ENCODE assay signal across 24 cellular contexts in the genomic region with DNA sequence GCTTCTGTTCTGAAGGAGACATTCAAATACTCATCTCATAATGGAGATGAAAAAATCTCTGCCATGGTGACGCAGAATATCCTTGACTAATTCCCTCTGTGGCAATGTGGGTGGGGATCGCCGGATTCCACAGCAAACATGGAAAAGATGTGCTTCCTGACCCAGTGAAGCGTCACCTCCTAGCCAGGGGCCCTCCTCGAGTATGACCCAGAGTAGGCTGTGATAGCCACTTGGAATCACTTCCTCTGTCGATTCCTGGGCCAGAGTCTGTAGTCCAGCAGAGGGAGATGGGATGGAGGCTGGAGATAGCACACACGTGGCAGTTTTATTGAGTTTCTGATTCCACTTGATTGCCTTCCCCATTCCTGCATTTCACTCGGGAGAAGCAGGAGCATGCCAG. TPM values are rescaled to one million over a fixed set of nuclear protein-coding genes. Genes with fewer than 3 reads are reported as not detected.
DNase-seq lines count a peak whose midpoint lies in the region; FAIRE-seq and TF ChIP-seq lines count a peak whose summit lies in the region.
"Had no signal": no experiment of that assay in that cellular context is flagged by ENCODE, and none has a peak within 500 bp of the region (broad histone marks: within the 10 kb centered on the region; RNA-seq: fewer than 3 reads in every experiment).

No MANE protein-coding gene starts in this region.

- FAIRE-seq in astrocyte (lab: Jason Lieb, UNC), result no peak
- FAIRE-seq: GM12891, GM19239 had no signal

- no peaks in the 10 kb centered on the region for H3K79me2 ChIP-seq in astrocyte (ENCODE audit: insufficient read depth, low read length)

- H3K4me3 ChIP-seq in astrocyte (ENCODE audit: insufficient read depth, low read depth, low read length) (no peak overlapping the region), kidney epithelial cell (ENCODE audit: low read depth, low read length) (no peak overlapping the region), thyroid gland (replicated peaks in 1 of 3) (no peak overlapping the region), H7 (ENCODE audit: insufficient read depth, low read depth, low read length) (no peak overlapping the region)
- H3K4me3 ChIP-seq: ascending aorta, left lung, tibial nerve had no signal

- H2AFZ ChIP-seq in astrocyte (ENCODE audit: low read depth, low read length), result peak overlapping the region; percentile 54

- H3K27ac ChIP-seq in astrocyte (ENCODE audit: low read depth, low read length) (peak overlapping the region; percentile 49), thyroid gland (no peak overlapping the region)
- H3K27ac ChIP-seq: 22Rv1, ascending aorta, left lung, tibial nerve had no signal

- H3K9ac ChIP-seq in astrocyte (ENCODE audit: low read length), result no peak overlapping the region

- no peaks in the 10 kb centered on the region for H4K20me1 ChIP-seq in astrocyte (ENCODE audit: insufficient read depth, low read length)

- peaks cover 7% of the 10 kb centered on the region for H3K4me1 ChIP-seq in astrocyte (ENCODE audit: insufficient read depth, low read length)
- H3K4me1 ChIP-seq in thyroid gland, result peaks cover 0 to 5% of the 10 kb centered on the region in 2 donors
- H3K4me1 ChIP-seq: ascending aorta, left lung had no signal

- no peaks in the 10 kb centered on the region for H3K27me3 Mint-ChIP-seq in astrocyte (ENCODE audit: low read depth, unreplicated experiment)

- H3K36me3 ChIP-seq in astrocyte (ENCODE audit: insufficient read depth, low read length) (no peaks in the 10 kb centered on the region), kidney epithelial cell (ENCODE audit: control insufficient read depth, insufficient read depth, low read length) (no peaks in the 10 kb centered on the region), thyroid gland (no peaks in the 10 kb centered on the region), H7 (replicated peaks; ENCODE audit: control insufficient read depth, insufficient read depth, low read length) (no peaks in the 10 kb centered on the region)
- H3K36me3 ChIP-seq: ascending aorta, left lung, tibial nerve had no signal

- peaks cover 1% of the 10 kb centered on the region for H3K36me3 Mint-ChIP-seq in astrocyte (ENCODE audit: low read depth, unreplicated experiment)

- TF ChIP-seq POLR2A in thyroid gland (IDR thresholded peaks at IDR 0.05), result no peak

- 17 to 33% methylated on average over 8 of the region's 8 CpGs for WGBS in thyroid gland, 2 donors

- H3K4me2 ChIP-seq in astrocyte (ENCODE audit: low read length), result peak overlapping the region; percentile 55

- H3K4me3 Mint-ChIP-seq in astrocyte (ENCODE audit: unreplicated experiment), result no peak overlapping the region
- H3K4me3 Mint-ChIP-seq: activated T-helper 1 cell treated with anti-CD3 and anti-CD28 coated beads, Interleukin-12 subunit alpha, Interleukin-12 subunit beta, Interleukin-2, Interleukin-4 antibody, amounts not matched to agents 30 ng/mL and 10 ng/mL and 1 ng/mL, durations not matched to agents 14 hours and 24 hours and 36 hours; neural crest cell had no signal

- H3K9me3 ChIP-seq in astrocyte (ENCODE audit: insufficient read depth, low read depth, low read length), result no peaks in the 10 kb centered on the region
- H3K9me3 ChIP-seq in thyroid gland, result no peaks in the 10 kb centered on the region
- H3K9me3 ChIP-seq: ascending aorta, Caco-2, left lung, tibial nerve had no signal

- H3K4me1 Mint-ChIP-seq in astrocyte (ENCODE audit: low read depth, unreplicated experiment), result peaks cover 16% of the 10 kb centered on the region

- H3K27ac Mint-ChIP-seq in astrocyte (ENCODE audit: unreplicated experiment), result peak overlapping the region; percentile 21
- H3K27ac Mint-ChIP-seq: activated T-helper 1 cell treated with anti-CD3 and anti-CD28 coated beads, Interleukin-12 subunit alpha, Interleukin-12 subunit beta, Interleukin-2, Interleukin-4 antibody, amounts not matched to agents 30 ng/mL and 10 ng/mL and 1 ng/mL, durations not matched to agents 14 hours and 24 hours and 36 hours had no signal

- H3K27me3 ChIP-seq in astrocyte (ENCODE audit: insufficient read depth, low read length), result no peaks in the 10 kb centered on the region
- H3K27me3 ChIP-seq in kidney epithelial cell (ENCODE audit: control insufficient read depth, insufficient read depth, low read length), result no peaks in the 10 kb centered on the region
- no peaks in the 10 kb centered on the region for H3K27me3 ChIP-seq in thyroid gland
- H3K27me3 ChIP-seq in H7 (ENCODE audit: control insufficient read depth, insufficient read depth, low read length), result no peaks in the 10 kb centered on the region
- H3K27me3 ChIP-seq: ascending aorta, left lung, tibial nerve had no signal

- DNase-seq in DMS153 (lab: John Stamatoyannopoulos, UW) (peak; percentile 2), DMS153 treated with DMSO at 0.1 percent for 48 hours (lab: John Stamatoyannopoulos, UW; ENCODE audit: unreplicated experiment) (no peak), astrocyte (ENCODE audit: low read depth) (peak; percentile 64), kidney epithelial cell (ENCODE audit: low read depth) (peak; percentile 29), thyroid gland (peak; percentile 48 to 52), H7 (no peak), activated gamma-delta T cell (lab: John Stamatoyannopoulos, UW) (no peak)
- DNase-seq in central memory CD4-positive, alpha-beta T cell, result no peak
- DNase-seq: activated CD4-positive, alpha-beta T cell treated with anti-CD3 and anti-CD28 coated beads for 4 hours; Caco-2; effector CD8-positive, alpha-beta T cell; head of caudate nucleus; left lung; MV-4-11; NCI-H2227 treated with DMSO at 0.1 percent for 48 hours; PC-3 had no signal

- peaks cover 1% of the 10 kb centered on the region for H3K9me3 Mint-ChIP-seq in astrocyte (ENCODE audit: unreplicated experiment)
- H3K9me3 Mint-ChIP-seq: activated T-helper 1 cell treated with anti-CD3 and anti-CD28 coated beads, Interleukin-12 subunit alpha, Interleukin-12 subunit beta, Interleukin-2, Interleukin-4 antibody, amounts not matched to agents 30 ng/mL and 10 ng/mL and 1 ng/mL, durations not matched to agents 14 hours and 24 hours and 36 hours; neural crest cell had no signal

- no peak for TF ChIP-seq CTCF in astrocyte (IDR thresholded peaks at IDR 0.05; ENCODE audit: insufficient read depth, low read depth, low read length)
- TF ChIP-seq CTCF in kidney epithelial cell (IDR thresholded peaks at IDR 0.05; ENCODE audit: insufficient read depth, low read length, poor library complexity, severe bottlenecking), result peak; percentile 31
- TF ChIP-seq CTCF in thyroid gland (IDR thresholded peaks at IDR 0.05), result peak in 1 of 6 experiments; percentile 29

- intact Hi-C loops in thyroid gland (cut with DNase I), result no loop called here

RNA-seq across cellular contexts. Expression of a gene that starts 36.8 kb away (rescaled TPM):
- total RNA-seq in astrocyte, result 0.27 and 0.41 TPM in 2 replicates
- total RNA-seq in kidney epithelial cell, result 0.13 and 0.41 TPM in 2 replicates
- not detected for total RNA-seq in thyroid gland
- total RNA-seq in H7 (2014; rRNA removed; shearing (Covaris generic)), result 0.07 TPM in 1 of 2 replicates, not detected in the other
- total RNA-seq: activated T-helper 1 cell treated with anti-CD3 and anti-CD28 coated beads, Interleukin-12 subunit alpha, Interleukin-12 subunit beta, Interleukin-2, Interleukin-4 antibody, amounts not matched to agents 30 ng/mL and 10 ng/mL and 1 ng/mL, durations not matched to agents 14 hours and 24 hours and 36 hours; ascending aorta; PC-3; T-helper 1 cell treated with Interleukin-12 subunit alpha and Interleukin-12 subunit beta and Interleukin-4 antibody, amounts not matched to agents 30 ng/mL and 1 ng/mL, for 36 hours had no signal

RNA-seq across cellular contexts. Expression of a gene that starts 39.4 kb away (rescaled TPM):
- total RNA-seq in astrocyte (not detected in 2 replicates), kidney epithelial cell (not detected in 2 replicates), thyroid gland (under 1 TPM in 1 of 4 donors, not detected in 3; 0.67 TPM)
- 0.07 and 0.14 TPM in 2 replicates for total RNA-seq in H7 (2014; rRNA removed; shearing (Covaris generic))
- total RNA-seq: ascending aorta, PC-3 had no signal

Comparison
In these comparisons a context has a peak if more than half of its experiments do, and no peak if none do; other contexts are left out.
1. DNase-seq: peak in DMS153 (single experiment), astrocyte (single experiment), kidney epithelial cell (single experiment) and thyroid gland (2 of 2); none in DMS153 treated with DMSO at 0.1 percent for 48 hours (single experiment), central memory CD4-positive, alpha-beta T cell (single experiment), H7 (single experiment) and activated gamma-delta T cell (single experiment).